16 cellular contexts compared by ENCODE assay signal in genomic region chr14:77407158-77407557, GRCh38. TPM values are rescaled to one million over a fixed set of nuclear protein-coding genes. Genes with fewer than 3 reads are reported as not detected.
DNase-seq lines count a peak whose midpoint lies in the region; ATAC-seq, FAIRE-seq and TF ChIP-seq lines count a peak whose summit lies in the region.
"Had no signal": no experiment of that assay in that cellular context is flagged by ENCODE, and none has a peak within 500 bp of the region (broad histone marks: within the 10 kb centered on the region; RNA-seq: fewer than 3 reads in every experiment).

No MANE protein-coding gene starts in this region.

- no peaks in the 10 kb centered on the region for H3K36me3 ChIP-seq in smooth muscle cell (ENCODE audit: low read depth)
- H3K36me3 ChIP-seq in small intestine (ENCODE audit: control insufficient read depth in 2 of 2, insufficient read depth in 2 of 2, low read length in 2 of 2), result no peaks in the 10 kb centered on the region
- H3K36me3 ChIP-seq: esophagus squamous epithelium had no signal

- peaks cover 8% of the 10 kb centered on the region for H3F3A ChIP-seq in smooth muscle cell (ENCODE audit: low read depth)

- no peak overlapping the region for H2AFZ ChIP-seq in smooth muscle cell (ENCODE audit: low read depth)

- peaks cover 15% of the 10 kb centered on the region for H3K4me1 Mint-ChIP-seq in T-helper 1 cell treated with Interleukin-12 subunit alpha and Interleukin-12 subunit beta and Interleukin-4 antibody, amounts not matched to agents 30 μg/mL and 1 μg/mL, for 36 hours (ENCODE audit: low read depth)

- H3K4me2 ChIP-seq in smooth muscle cell, result peak overlapping the region; percentile 49

- peak overlapping the region; percentile 28 for H3K27ac ChIP-seq in adipose tissue (ENCODE audit: low read depth, low read length)
- H3K27ac ChIP-seq in smooth muscle cell (ENCODE audit: low read depth), result peak overlapping the region; percentile 69
- no peak overlapping the region for H3K27ac ChIP-seq in small intestine (ENCODE audit: low read depth in 1 of 2, low read length in 1 of 2)
- H3K27ac ChIP-seq: 22Rv1, esophagus squamous epithelium had no signal

- H3K4me3 Mint-ChIP-seq in T-helper 1 cell treated with Interleukin-12 subunit alpha and Interleukin-12 subunit beta and Interleukin-4 antibody, amounts not matched to agents 30 μg/mL and 1 μg/mL, for 36 hours, result peak overlapping the region; percentile 33
- H3K4me3 Mint-ChIP-seq: activated CD4-positive, alpha-beta memory T cell treated with anti-CD3 and anti-CD28 coated beads, Interleukin-2, amount 10 ng/mL, durations not matched to agents 7 days and 5 days had no signal

- no peak for ATAC-seq in GM21526 (IDR thresholded peaks at IDR 0.05; ENCODE audit: low FRiP score, unreplicated experiment)
- ATAC-seq in HG02973 (IDR thresholded peaks at IDR 0.05; ENCODE audit: unreplicated experiment), result no peak
- ATAC-seq: left lobe of liver had no signal

- H3K27me3 Mint-ChIP-seq in T-helper 1 cell treated with Interleukin-12 subunit alpha and Interleukin-12 subunit beta and Interleukin-4 antibody, amounts not matched to agents 30 μg/mL and 1 μg/mL, for 36 hours (ENCODE audit: low read depth), result no peaks in the 10 kb centered on the region
- H3K27me3 Mint-ChIP-seq: activated CD4-positive, alpha-beta memory T cell treated with anti-CD3 and anti-CD28 coated beads, Interleukin-2, amount 10 ng/mL, durations not matched to agents 7 days and 5 days had no signal

- H3K4me3 ChIP-seq in smooth muscle cell (no peak overlapping the region), small intestine (ENCODE audit: low read depth in 1 of 2, low read length in 2 of 2) (no peak overlapping the region)
- H3K4me3 ChIP-seq: esophagus squamous epithelium had no signal

- no peaks in the 10 kb centered on the region for H3K36me3 Mint-ChIP-seq in T-helper 1 cell treated with Interleukin-12 subunit alpha and Interleukin-12 subunit beta and Interleukin-4 antibody, amounts not matched to agents 30 μg/mL and 1 μg/mL, for 36 hours (ENCODE audit: low read depth)

- no peak for DNase-seq in T-helper 1 cell
- DNase-seq in NOMO-1 (lab: John Stamatoyannopoulos, UW; ENCODE audit: unreplicated experiment in 2 of 2), result peak; percentile 69 to 93
- no peak for DNase-seq in smooth muscle cell (lab: John Stamatoyannopoulos, UW; ENCODE audit: unreplicated experiment)
- DNase-seq in small intestine, result no peak
- DNase-seq: activated CD4-positive, alpha-beta memory T cell treated with anti-CD3 and anti-CD28 coated beads, Interleukin-2, amount 10 ng/mL, durations not matched to agents 7 days and 5 days; COR-L47; dermis blood vessel endothelial cell; esophagus squamous epithelium; NCI-H1436; stimulated activated CD4-positive, alpha-beta T cell treated with anti-CD3 and anti-CD28 coated beads, Interleukin-1b, Interleukin-23, amount 100 ng/mL, for 48 hours had no signal

- H3K79me2 ChIP-seq in smooth muscle cell (ENCODE audit: low read depth), result no peaks in the 10 kb centered on the region

- H3K9me3 ChIP-seq in smooth muscle cell (replicated peaks; ENCODE audit: low read depth), result no peaks in the 10 kb centered on the region
- H3K9me3 ChIP-seq in small intestine (ENCODE audit: control insufficient read depth, low read depth), result no peaks in the 10 kb centered on the region
- H3K9me3 ChIP-seq: esophagus squamous epithelium had no signal

- no peak overlapping the region for H3K9ac ChIP-seq in smooth muscle cell (ENCODE audit: low read depth)

- FAIRE-seq in small intestine (lab: Jason Lieb, UNC), result no peak

- no peak for TF ChIP-seq CTCF in smooth muscle cell (IDR thresholded peaks at IDR 0.05; ENCODE audit: borderline replicate concordance, insufficient read depth, poor library complexity, severe bottlenecking)

- H3K4me1 ChIP-seq in smooth muscle cell (ENCODE audit: low read depth), result peaks cover 10% of the 10 kb centered on the region
- no peaks in the 10 kb centered on the region for H3K4me1 ChIP-seq in small intestine (ENCODE audit: control insufficient read depth in 2 of 2, insufficient read depth in 1 of 2, low read depth in 1 of 2, low read length in 1 of 2)
- H3K4me1 ChIP-seq: esophagus squamous epithelium had no signal

- H3K27ac Mint-ChIP-seq in T-helper 1 cell treated with Interleukin-12 subunit alpha and Interleukin-12 subunit beta and Interleukin-4 antibody, amounts not matched to agents 30 μg/mL and 1 μg/mL, for 36 hours, result no peak overlapping the region
- H3K27ac Mint-ChIP-seq: activated CD4-positive, alpha-beta memory T cell treated with anti-CD3 and anti-CD28 coated beads, Interleukin-2, amount 10 ng/mL, durations not matched to agents 7 days and 5 days had no signal

- H3K27me3 ChIP-seq in smooth muscle cell (ENCODE audit: low read depth) (no peaks in the 10 kb centered on the region), small intestine (ENCODE audit: control insufficient read depth in 2 of 2, insufficient read depth in 2 of 2, low read length in 2 of 2) (no peaks in the 10 kb centered on the region)
- H3K27me3 ChIP-seq: esophagus squamous epithelium had no signal

- H4K20me1 ChIP-seq in smooth muscle cell (ENCODE audit: low read depth), result no peaks in the 10 kb centered on the region

- WGBS in adipose tissue, 3 donors, result 57 to 93% (median 69%) methylated on average over 2 of the region's 2 CpGs
- WGBS in smooth muscle cell (ENCODE audit: low lambda C conversion rate), result 63% methylated on average over 2 of the region's 2 CpGs
- 75 to 88% (median 79%) methylated on average over 2 of the region's 2 CpGs for WGBS in small intestine, 3 donors

- no peaks in the 10 kb centered on the region for H3K9me3 Mint-ChIP-seq in T-helper 1 cell treated with Interleukin-12 subunit alpha and Interleukin-12 subunit beta and Interleukin-4 antibody, amounts not matched to agents 30 μg/mL and 1 μg/mL, for 36 hours
- H3K9me3 Mint-ChIP-seq: activated CD4-positive, alpha-beta memory T cell treated with anti-CD3 and anti-CD28 coated beads, Interleukin-2, amount 10 ng/mL, durations not matched to agents 7 days and 5 days had no signal

RNA-seq across cellular contexts. Expression of gene NOXRED1, which starts 16.2 kb away (rescaled TPM):
- polyA plus RNA-seq in adipose tissue, result under 1 TPM; 0.10 to 0.24 (median 0.22) TPM
- total RNA-seq in smooth muscle cell, result 0.36 and 0.49 TPM in 2 replicates
- 0.14 and 0.33 TPM in 2 replicates for polyA plus RNA-seq in smooth muscle cell
- polyA plus RNA-seq in small intestine, result under 1 TPM; 0.12 to 0.45 (median 0.27) TPM
- total RNA-seq: esophagus squamous epithelium had no signal

RNA-seq across cellular contexts. Expression of gene SAMD15, which starts 30.0 kb away (rescaled TPM):
- polyA plus RNA-seq in adipose tissue (under 1 TPM; 0.30 to 0.54 (median 0.34) TPM), smooth muscle cell (0.49 TPM in 1 of 2 replicates, not detected in the other), small intestine (under 1 TPM in 1 of 3 donors, not detected in 2; 0.52 TPM)
- total RNA-seq in smooth muscle cell, result 1.1 TPM in 2 replicates

RNA-seq across cellular contexts. Expression of gene TMED8, which starts 30.3 kb away (rescaled TPM):
- polyA plus RNA-seq in adipose tissue (1 to 10 TPM; 3.0 to 6.4 (median 4.2) TPM), smooth muscle cell (3.9 and 4.5 TPM in 2 replicates), small intestine (1 to 10 TPM; 1.9 to 4.1 (median 2.2) TPM)
- total RNA-seq in smooth muscle cell, result 12.2 and 16.0 TPM in 2 replicates

RNA-seq across cellular contexts. Expression of gene VIPAS39, which starts 50.2 kb away (rescaled TPM):
- polyA plus RNA-seq in adipose tissue (1 to 10 TPM; 7.8 to 9.7 (median 8.5) TPM), smooth muscle cell (12.3 and 19.7 TPM in 2 replicates), small intestine (10 to 100 TPM in 2 of 3 donors, 1 to 10 TPM in 1; 9.5 to 13.0 (median 12.5) TPM)
- 32.6 and 55.5 TPM in 2 replicates for total RNA-seq in smooth muscle cell

RNA-seq across cellular contexts. Expression of gene AHSA1, which starts 50.7 kb away (rescaled TPM):
- polyA plus RNA-seq in adipose tissue, result 10 to 100 TPM; 42.9 to 85.5 (median 82.6) TPM
- 57.6 and 88.5 TPM in 2 replicates for total RNA-seq in smooth muscle cell
- polyA plus RNA-seq in smooth muscle cell, result 92.8 and 94.6 TPM in 2 replicates
- polyA plus RNA-seq in small intestine, result 10 to 100 TPM; 57.3 to 90.8 (median 80.7) TPM

Comparison
In these comparisons a context has a peak if more than half of its experiments do, and no peak if none do; other contexts are left out.
1. DNase-seq: peak in NOMO-1 (2 of 2); none in T-helper 1 cell (0 of 5), smooth muscle cell (single experiment) and small intestine (single experiment).
2. H3K27ac ChIP-seq: peak in adipose tissue (single experiment) and smooth muscle cell (single experiment); none in small intestine (0 of 2).